Comparison of ENCODE assay signal across 10 cellular contexts in the genomic region with DNA sequence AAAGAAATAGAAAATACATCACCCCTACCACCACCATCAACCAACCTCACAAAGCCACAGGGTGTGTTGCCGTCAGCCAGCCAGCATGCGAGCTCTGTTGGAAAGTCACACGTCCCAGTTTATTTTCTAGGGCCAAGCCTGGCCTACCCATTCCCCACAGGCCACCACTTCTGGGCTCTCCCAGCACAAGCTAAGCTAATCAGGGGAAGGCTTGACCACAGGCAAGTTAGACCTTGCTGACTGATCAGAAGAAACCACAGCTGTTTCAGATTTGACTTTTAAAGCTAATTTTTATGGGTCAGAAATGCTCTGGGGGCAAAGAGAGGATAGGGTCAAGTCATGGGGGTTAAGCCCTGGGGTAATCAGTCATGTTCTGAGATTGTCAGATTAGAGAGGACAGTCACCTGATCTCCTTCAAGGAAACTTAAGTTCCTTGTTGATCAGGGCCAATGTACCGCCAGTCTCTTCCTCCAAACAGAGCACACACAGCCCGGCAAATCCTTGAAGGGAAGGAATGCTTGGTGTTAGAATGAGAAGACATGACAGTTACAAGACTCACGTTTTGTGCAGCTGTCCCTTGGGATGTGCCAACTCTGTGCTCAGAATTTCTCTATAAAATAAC. TPM values are rescaled to one million over a fixed set of nuclear protein-coding genes. Genes with fewer than 3 reads are reported as not detected.
DNase-seq lines count a peak whose midpoint lies in the region; ATAC-seq and TF ChIP-seq lines count a peak whose summit lies in the region.
"Had no signal": no experiment of that assay in that cellular context is flagged by ENCODE, and none has a peak within 500 bp of the region (broad histone marks: within the 10 kb centered on the region; RNA-seq: fewer than 3 reads in every experiment).

No MANE protein-coding gene starts in this region.

- DNase-seq in mesothelial cell of epicardium (ENCODE audit: low spot score in 2 of 2, unreplicated experiment in 2 of 2), result no peak
- no peak for DNase-seq in prostate gland (ENCODE audit: low spot score)
- DNase-seq in esophagus squamous epithelium (lab: John Stamatoyannopoulos, UW), result no peak
- no peak for DNase-seq in H4 (ENCODE audit: low spot score)
- no peak for DNase-seq in RKO (ENCODE audit: low spot score)
- DNase-seq: Calu3, RPMI8226 had no signal

- no peaks in the 10 kb centered on the region for H3K27me3 Mint-ChIP-seq in mesothelial cell of epicardium (ENCODE audit: low read depth)

- H3K9me3 Mint-ChIP-seq in mesothelial cell of epicardium, result no peaks in the 10 kb centered on the region

- H3K4me1 Mint-ChIP-seq in mesothelial cell of epicardium, result peaks cover 68% of the 10 kb centered on the region

- H3K4me3 ChIP-seq in prostate gland (no peak overlapping the region), esophagus squamous epithelium (no peak overlapping the region)

- intact Hi-C loops in prostate gland (cut with DNase I), result no loop called here
- intact Hi-C loops in esophagus squamous epithelium (cut with DNase I), result no loop called here

- peak overlapping the region in 1 of 2 donors; percentile 29 for H3K27ac ChIP-seq in prostate gland
- peak overlapping the region in 1 of 4 donors; percentile 33 for H3K27ac ChIP-seq in esophagus squamous epithelium

- peak; percentile 39 for ATAC-seq in GM18505 (IDR thresholded peaks at IDR 0.05; ENCODE audit: unreplicated experiment)
- peak; percentile 70 for ATAC-seq in GM21528 (IDR thresholded peaks at IDR 0.05; ENCODE audit: low FRiP score, unreplicated experiment)
- ATAC-seq in HG03457 (IDR thresholded peaks at IDR 0.05; ENCODE audit: unreplicated experiment), result peak; percentile 62

- WGBS in prostate gland, result 41% methylated on average over 6 of the region's 6 CpGs
- WGBS in esophagus squamous epithelium, 2 donors, result 51 to 63% methylated on average over 6 of the region's 6 CpGs

- H3K27ac Mint-ChIP-seq in mesothelial cell of epicardium, result peak overlapping the region; percentile 65

- H3K4me3 Mint-ChIP-seq in mesothelial cell of epicardium, result no peak overlapping the region

- H3K9me3 ChIP-seq in prostate gland (no peaks in the 10 kb centered on the region), esophagus squamous epithelium (no peaks in the 10 kb centered on the region)

- peaks cover 15% of the 10 kb centered on the region for H3K4me1 ChIP-seq in prostate gland (replicated peaks)
- peaks cover 40 to 100% (median 71%) of the 10 kb centered on the region in 3 donors for H3K4me1 ChIP-seq in esophagus squamous epithelium

- H3K36me3 Mint-ChIP-seq in mesothelial cell of epicardium, result peaks cover 6% of the 10 kb centered on the region

- TF ChIP-seq POLR2A in GM18505 (IDR thresholded peaks at IDR 0.05; ENCODE audit: borderline replicate concordance, extremely low read depth, insufficient read depth, insufficient read length) (no peak), prostate gland (IDR thresholded peaks at IDR 0.05) (no peak), esophagus squamous epithelium (IDR thresholded peaks at IDR 0.05) (no peak)

- TF ChIP-seq CTCF in mesothelial cell of epicardium (IDR thresholded peaks at IDR 0.05; ENCODE audit: unreplicated experiment) (no peak), prostate gland (IDR thresholded peaks at IDR 0.05) (no peak), esophagus squamous epithelium (IDR thresholded peaks at IDR 0.05) (no peak)

- H3K36me3 ChIP-seq in prostate gland (no peaks in the 10 kb centered on the region), esophagus squamous epithelium (no peaks in the 10 kb centered on the region)

- no peaks in the 10 kb centered on the region for H3K27me3 ChIP-seq in prostate gland (replicated peaks; ENCODE audit: insufficient read depth)
- H3K27me3 ChIP-seq in esophagus squamous epithelium, result no peaks in the 10 kb centered on the region

RNA-seq across cellular contexts. Expression of a gene that starts 7.6 kb away (rescaled TPM):
- total RNA-seq in mesothelial cell of epicardium (33.7 to 35.5 TPM (median 35.4 TPM) in 3 replicates), prostate gland (10 to 100 TPM; 53.2 to 54.8 TPM), esophagus squamous epithelium (10 to 100 TPM; 17.7 to 31.4 (median 24.2) TPM)
- total RNA-seq in H4 (2014; rRNA removed; shearing (Covaris generic)), result 8.7 and 10.1 TPM in 2 replicates
